ENCODE assay signal across 21 cellular contexts in genomic region chr20:49810491-49811190, GRCh38. TPM values are rescaled to one million over a fixed set of nuclear protein-coding genes. Genes with fewer than 3 reads are reported as not detected.
DNase-seq lines count a peak whose midpoint lies in the region; ATAC-seq, FAIRE-seq and TF ChIP-seq lines count a peak whose summit lies in the region.
"Had no signal": no experiment of that assay in that cellular context is flagged by ENCODE, and none has a peak within 500 bp of the region (broad histone marks: within the 10 kb centered on the region; RNA-seq: fewer than 3 reads in every experiment).

No MANE protein-coding gene starts in this region.

- H3K27me3 ChIP-seq in HepG2 (ENCODE audit: control insufficient read depth in 1 of 2, insufficient read depth in 2 of 2, low read length in 2 of 2) (no peaks in the 10 kb centered on the region; a peak in 1 of 5 replicates), gastrocnemius medialis (no peaks in the 10 kb centered on the region), colonic mucosa (no peaks in the 10 kb centered on the region)
- H3K27me3 ChIP-seq: esophagus muscularis mucosa, heart right ventricle, SJCRH30, transverse colon had no signal

- no peak overlapping the region for H3K9ac ChIP-seq in HepG2 (ENCODE audit: insufficient read depth, low read depth, low read length)
- H3K9ac ChIP-seq in colonic mucosa (ENCODE audit: low read depth in 2 of 2, low read length in 2 of 2) = no peak overlapping the region
- H3K9ac ChIP-seq: BLaER1 treated with 17β-estradiol and CSF1 and Interleukin-3, amounts not matched to agents 10 nM and 100 nM had no signal

- H3K79me2 ChIP-seq in HepG2 (ENCODE audit: insufficient read depth, low read length) = peaks cover 9% of the 10 kb centered on the region

- no peaks in the 10 kb centered on the region for H4K20me1 ChIP-seq in HepG2 (ENCODE audit: insufficient read depth, low read length)
- H4K20me1 ChIP-seq: BLaER1 treated with 17β-estradiol and CSF1 and Interleukin-3, amounts not matched to agents 10 nM and 100 nM had no signal

- no TSS peak for BruUV-seq in HepG2 (replicated peaks; lab: Mats Ljungman, UMichigan)

- H3K36me3 ChIP-seq in HepG2 (replicated peaks in 1 of 2; ENCODE audit: control insufficient read depth in 1 of 2, insufficient read depth in 2 of 2, low read length in 2 of 2) (peaks cover 0 to 6% of the 10 kb centered on the region in 2 experiments; a peak in 2 of 5 replicates), gastrocnemius medialis (peaks cover 0 to 8% of the 10 kb centered on the region in 2 donors), colonic mucosa (no peaks in the 10 kb centered on the region)
- H3K36me3 ChIP-seq: SJCRH30 had no signal

- CTCF ChIA-PET in HepG2 (lab: Yijun Ruan, JAX; ENCODE audit: low intra/inter-chr PET ratio, low total read pairs) = interaction anchor here (1.5 kb wide), 1 partner anchor 200 kb away, joined by 5 read pairs; no protein-coding TSS in a partner anchor

- TF ChIP-seq EP300 in HepG2 (IDR thresholded peaks at IDR 0.05; ENCODE audit: low read depth in 2 of 2, low read length in 2 of 2) (no peak), HepG2 (CRISPR knock-in tag; IDR thresholded peaks at IDR 0.05; ENCODE audit: borderline replicate concordance) (no peak)

- TF ChIP-seq POLR2A in HepG2 (IDR thresholded peaks at IDR 0.05; ENCODE audit: insufficient read depth in 1 of 2, low read depth in 2 of 2, low read length in 2 of 2) (no peak), gastrocnemius medialis (IDR thresholded peaks at IDR 0.05) (no peak)

- H3K9me3 ChIP-seq in HepG2 (ENCODE audit: low read length) (no peaks in the 10 kb centered on the region), gastrocnemius medialis (no peaks in the 10 kb centered on the region), colonic mucosa (no peaks in the 10 kb centered on the region)
- H3K9me3 ChIP-seq: BLaER1 treated with 17β-estradiol and CSF1 and Interleukin-3, amounts not matched to agents 10 nM and 100 nM; esophagus muscularis mucosa; heart right ventricle; SJCRH30; transverse colon had no signal

- 83% methylated on average over 6 of the region's 6 CpGs for WGBS in HepG2 (ENCODE audit: low lambda C conversion rate)

- peaks cover 31% of the 10 kb centered on the region for H3K4me1 ChIP-seq in HepG2 (ENCODE audit: insufficient read depth, low read length)
- H3K4me1 ChIP-seq in gastrocnemius medialis = peaks cover 22 to 24% of the 10 kb centered on the region in 2 donors
- peaks cover 10% of the 10 kb centered on the region for H3K4me1 ChIP-seq in colonic mucosa

- no peak for TF ChIP-seq CTCF in HepG2 (CRISPR knock-in tag; IDR thresholded peaks at IDR 0.05)
- no peak for TF ChIP-seq CTCF in gastrocnemius medialis (IDR thresholded peaks at IDR 0.05 in 4 of 5, conservative IDR thresholded peaks at IDR 0.05 in 1 of 5)
- TF ChIP-seq CTCF in colonic mucosa (IDR thresholded peaks at IDR 0.05) = no peak

- H3K4me3 ChIP-seq in HepG2 (replicated peaks in 1 of 3; ENCODE audit: insufficient read depth in 1 of 3, low read depth in 2 of 3, low read length in 3 of 3) = no peak overlapping the region
- no peak overlapping the region for H3K4me3 ChIP-seq in gastrocnemius medialis
- H3K4me3 ChIP-seq in colonic mucosa = no peak overlapping the region
- H3K4me3 ChIP-seq: BLaER1 treated with 17β-estradiol and CSF1 and Interleukin-3, amounts not matched to agents 10 nM and 100 nM; esophagus muscularis mucosa; heart right ventricle; smooth muscle cell; transverse colon had no signal

- DNase-seq in activated CD8-positive, alpha-beta memory T cell treated with anti-CD3 and anti-CD28 coated beads, Interleukin-2, amount 50 U/mL, for 48 hours = peak; percentile 40
- DNase-seq in activated CD8-positive, alpha-beta memory T cell treated with anti-CD3 and anti-CD28 coated beads for 24 hours = no peak
- DNase-seq in SW480 (ENCODE audit: low spot score) (peak; percentile 56), HepG2 (ENCODE audit: low spot score) (no peak), gastrocnemius medialis (no peak), colonic mucosa (no peak)
- no peak for DNase-seq in activated CD4-positive, alpha-beta T cell treated with anti-CD3 and anti-CD28 coated beads for 4 hours
- DNase-seq: activated CD4-positive, alpha-beta T cell treated with anti-CD3 and anti-CD28 coated beads, Interleukin-2, amount 50 U/mL, for 48 hours; DMS79 treated with DMSO at 0.1 percent for 48 hours; heart right ventricle; HFFc6; NCI-H2029; posterior cingulate gyrus; SJCRH30; transverse colon had no signal

- TF ChIP-seq RAD21 in HepG2 (CRISPR knock-in tag; IDR thresholded peaks at IDR 0.05) = no peak

- no peak overlapping the region for H2AFZ ChIP-seq in HepG2 (ENCODE audit: low read length)

- POLR2A ChIA-PET in HepG2 (lab: Yijun Ruan, JAX) = interaction anchor here (0.6 to 4.7 kb wide), 7 partner anchors 9 to 206 kb away, joined by 3 to 44 read pairs (median 5); no protein-coding TSS in a partner anchor

- intact Hi-C loops in HepG2 (cut with micrococcal nuclease; ENCODE audit: unreplicated experiment) = no loop called here
- intact Hi-C loops in gastrocnemius medialis (cut with DNase I; ENCODE audit: low total_unique reads) = loop anchor here (5.0 kb wide), 1 partner anchor 102 kb away; no protein-coding TSS in a partner anchor
- intact Hi-C loops in colonic mucosa (cut with DNase I) = loop anchor here (10.0 kb wide), 1 partner anchor 96 kb away; the partner anchor contains the start of gene B4GALT5

- H3K4me2 ChIP-seq in HepG2 (ENCODE audit: low read depth, low read length) = no peak overlapping the region

- in situ Hi-C loops in HepG2 (cut with HindIII; ENCODE audit: extremely low pct_ligation_motif_present, low pct_unique_long_range_greater_than_20kb) (no loop called here), gastrocnemius medialis (cut with MboI; ENCODE audit: low sequenced_read_pairs in 4 of 4) (no loop called here)

- H3K27ac ChIP-seq in HepG2 (ENCODE audit: extremely low read length, insufficient read depth, low read length) = no peak overlapping the region
- peak overlapping the region; percentile 91 to 100 (median 96) for H3K27ac ChIP-seq in gastrocnemius medialis
- no peak overlapping the region for H3K27ac ChIP-seq in colonic mucosa
- H3K27ac ChIP-seq: SJCRH30 had no signal

- no peak for FAIRE-seq in HepG2 (lab: Jason Lieb, UNC)
- FAIRE-seq: colon, keratinocyte had no signal

- no peak for ATAC-seq in HepG2
- no peak for ATAC-seq in gastrocnemius medialis
- no peak for ATAC-seq in HG02610 (IDR thresholded peaks at IDR 0.05; ENCODE audit: unreplicated experiment)
- ATAC-seq: heart right ventricle had no signal

TF ChIP-seq in HepG2, 621 proteins besides CTCF, POLR2A, EP300 and RAD21:
- TF ChIP-seq ZNF549 (CRISPR knock-in tag; IDR thresholded peaks at IDR 0.05) (no peak), ZNF747 (CRISPR knock-in tag; IDR thresholded peaks at IDR 0.05; ENCODE audit: borderline replicate concordance) (no peak), GMEB2 (CRISPR knock-in tag; IDR thresholded peaks at IDR 0.05; ENCODE audit: low read depth) (no peak), ZNF629 (CRISPR knock-in tag; conservative IDR thresholded peaks at IDR 0.05) (peak; percentile 50; the same call in 1 of the 2 replicates)

RNA-seq across cellular contexts. Expression of gene SLC9A8, which starts 2.0 kb away (rescaled TPM):
- total RNA-seq in HepG2 (2016; rRNA removed; fragmentation: Illumina TruSeq; extraction: Trizol) (2.6 and 7.4 TPM in 2 replicates), gastrocnemius medialis (10 to 100 TPM; 12.4 to 20.4 (median 15.1) TPM), colonic mucosa (10 to 100 TPM in 1 of 2 donors, 1 to 10 TPM in 1; 6.0 to 11.1 TPM)
- total RNA-seq in HepG2 (2016; cell fraction: cytosol; rRNA removed; fragmentation: Illumina TruSeq; extraction: Trizol; ENCODE audit: low read depth) = 1.6 TPM in 2 replicates
- total RNA-seq in HepG2 (2016; cell fraction: insoluble cytoplasmic fraction; rRNA removed; fragmentation: Illumina TruSeq; extraction: Trizol) = 2.1 and 7.4 TPM in 2 replicates
- total RNA-seq in HepG2 (2016; cell fraction: membrane; rRNA removed; fragmentation: Illumina TruSeq; extraction: Trizol) = 2.2 and 2.6 TPM in 2 replicates
- 13.8 and 19.0 TPM in 2 replicates for total RNA-seq in HepG2 (2016; cell fraction: nucleus; rRNA removed; fragmentation: Illumina TruSeq; extraction: Trizol)
- 4.1 and 4.7 TPM in 2 replicates for polyA plus RNA-seq in HepG2 (2011; rRNA removed)
- polyA plus RNA-seq in HepG2 (2011; cell fraction: cytosol; rRNA removed) = 1.4 and 1.8 TPM in 2 replicates
- 17.3 and 20.8 TPM in 2 replicates for polyA plus RNA-seq in HepG2 (2011; cell fraction: nucleus; rRNA removed)
- 5.9 and 6.1 TPM in 2 replicates for polyA plus RNA-seq in HepG2 (2012)
- 0.68 and 0.75 TPM in 2 replicates for polyA plus RNA-seq in HepG2 (2016; cell fraction: cytosol; fragmentation: Illumina TruSeq; extraction: Trizol; ENCODE audit: low read depth)
- 1.7 and 2.2 TPM in 2 replicates for polyA plus RNA-seq in HepG2 (2016; cell fraction: insoluble cytoplasmic fraction; fragmentation: Illumina TruSeq; extraction: Trizol; ENCODE audit: low read depth)
- 1.2 and 1.5 TPM in 2 replicates for polyA plus RNA-seq in HepG2 (2016; cell fraction: membrane; fragmentation: Illumina TruSeq; extraction: Trizol; ENCODE audit: low read depth)
- polyA plus RNA-seq in HepG2 (2016; cell fraction: nucleus; fragmentation: Illumina TruSeq; extraction: Trizol; ENCODE audit: insufficient read depth, low read depth) = 21.2 and 22.1 TPM in 2 replicates
- polyA minus RNA-seq in HepG2 (2011; rRNA and poly(A)+ RNA removed; ENCODE audit: low replicate concordance) = 25.8 and 28.2 TPM in 2 replicates
- 0.88 and 2.2 TPM in 2 replicates for polyA minus RNA-seq in HepG2 (2011; cell fraction: cytosol; rRNA and poly(A)+ RNA removed)
- polyA minus RNA-seq in HepG2 (2011; cell fraction: nucleus; rRNA and poly(A)+ RNA removed) = 26.4 and 27.8 TPM in 2 replicates

Comparison
In these comparisons a context has a peak if more than half of its experiments do, and no peak if none do; other contexts are left out.
1. DNase-seq: peak in activated CD8-positive, alpha-beta memory T cell treated with anti-CD3 and anti-CD28 coated beads, Interleukin-2, amount 50 U/mL, for 48 hours (single experiment) and SW480 (single experiment); none in activated CD8-positive, alpha-beta memory T cell treated with anti-CD3 and anti-CD28 coated beads for 24 hours (single experiment), HepG2 (single experiment), gastrocnemius medialis (0 of 2), colonic mucosa (single experiment) and activated CD4-positive, alpha-beta T cell treated with anti-CD3 and anti-CD28 coated beads for 4 hours (0 of 2).
2. H3K27ac ChIP-seq: peak in gastrocnemius medialis (4 of 4); none in HepG2 (single experiment) and colonic mucosa (single experiment).